ENCODE assay signal across 30 cellular contexts in genomic region chr14:85464135-85464534, GRCh38.
"Had no signal": no experiment of that assay in that cellular context is flagged by ENCODE, and none has a peak within 500 bp of the region (broad histone marks: within the 10 kb centered on the region; RNA-seq: fewer than 3 reads in every experiment).

No MANE protein-coding gene starts in this region.

- H3K27ac ChIP-seq: ascending aorta, WERI-Rb-1 had no signal

- ATAC-seq: activated CD4-positive, CD25-positive, alpha-beta regulatory T cell treated with anti-CD3 and anti-CD28 coated beads, Interleukin-2, amount 50 U/mL, for 24 hours; activated CD8-positive, alpha-beta T cell treated with anti-CD3 and anti-CD28 coated beads for 36 hours; activated naive CD4-positive, alpha-beta T cell treated with anti-CD3 and anti-CD28 coated beads, Interleukin-2, amount 50 U/mL, for 72 hours; activated T-cell treated with anti-CD3 and anti-CD28 coated beads, Interleukin-2, amount 50 U/mL, for 4 hours; activated T-cell treated with anti-CD3 and anti-CD28 coated beads, Interleukin-2, amount 50 U/mL, for 72 hours; activated T-helper 17 cell treated with anti-CD3 and anti-CD28 coated beads, Interleukin-2, amount 50 U/mL, for 72 hours had no signal

- H3K9me3 ChIP-seq: ascending aorta had no signal

- H3K36me3 ChIP-seq: ascending aorta, WERI-Rb-1 had no signal

- H3K4me1 ChIP-seq: ascending aorta had no signal

- DNase-seq: activated CD4-positive, alpha-beta memory T cell treated with anti-CD3 and anti-CD28 coated beads for 36 hours; activated CD4-positive, alpha-beta T cell treated with anti-CD3 and anti-CD28 coated beads for 4 hours; activated CD4-positive, alpha-beta T cell treated with anti-CD3 and anti-CD28 coated beads, Interleukin-2, amount 10 ng/mL, durations not matched to agents 24 days and 14 days; activated CD4-positive, alpha-beta T cell treated with anti-CD3 and anti-CD28 coated beads, Interleukin-2, amount 50 U/mL, for 1 hour; activated CD4-positive, alpha-beta T cell treated with anti-CD3 and anti-CD28 coated beads, Interleukin-2, amount 50 U/mL, for 4 hours; activated CD4-positive, CD25-positive, alpha-beta regulatory T cell; activated CD8-positive, alpha-beta memory T cell treated with anti-CD3 and anti-CD28 coated beads, Interleukin-2, amount 50 U/mL, for 4 hours; activated CD8-positive, alpha-beta T cell treated with anti-CD3 and anti-CD28 coated beads for 36 hours; activated effector memory CD4-positive, alpha-beta T cell treated with anti-CD3 and anti-CD28 coated beads, Interleukin-2, amount 50 U/mL, for 16 hours; activated gamma-delta T cell treated with Interleukin-2 at 50 U/mL for 16 hours; activated naive CD4-positive, alpha-beta T cell; activated naive CD4-positive, alpha-beta T cell treated with anti-CD3 and anti-CD28 coated beads for 36 hours; activated naive CD4-positive, alpha-beta T cell treated with anti-CD3 and anti-CD28 coated beads, Interleukin-2, amount 50 U/mL, for 16 hours; activated naive CD8-positive, alpha-beta T cell treated with anti-CD3 and anti-CD28 coated beads for 36 hours; activated T-cell treated with anti-CD3 and anti-CD28 coated beads for 4 hours; activated T-cell treated with anti-CD3 and anti-CD28 coated beads, Interleukin-2, amount 50 U/mL, for 1 hour; activated T-cell treated with anti-CD3 and anti-CD28 coated beads, Interleukin-2, amount 50 U/mL, for 4 hours; activated T-cell treated with anti-CD3 and anti-CD28 coated beads, Interleukin-2, amount 50 U/mL, for 72 hours; amygdala; anterior cingulate cortex; central memory CD4-positive, alpha-beta T cell; SW 1271; T-helper 1 cell; T-helper 2 cell; T-helper 9 cell; WERI-Rb-1 had no signal

- H3K27me3 ChIP-seq: ascending aorta had no signal

- H3K4me3 ChIP-seq: ascending aorta had no signal
